In genomic region chr4:168113059-168113458, GRCh38 we compare ENCODE assay signal across 14 cellular contexts. TPM values are rescaled to one million over a fixed set of nuclear protein-coding genes. Genes with fewer than 3 reads are reported as not detected.
"Had no signal": no experiment of that assay in that cellular context is flagged by ENCODE, and none has a peak within 500 bp of the region (broad histone marks: within the 10 kb centered on the region; RNA-seq: fewer than 3 reads in every experiment).

No MANE protein-coding gene starts in this region.

RNA-seq across cellular contexts. Expression of gene ANXA10, which starts 20.7 kb away (rescaled TPM):
- total RNA-seq: activated B cell treated with CpG ODN at 0.5 μM for 24 hours; activated CD4-positive, alpha-beta memory T cell treated with anti-CD3 and anti-CD28 coated beads for 36 hours; activated CD4-positive, alpha-beta memory T cell treated with anti-CD3 and anti-CD28 coated beads, Interleukin-2, amount 10 ng/mL, durations not matched to agents 7 days and 5 days; activated CD4-positive, alpha-beta T cell treated with anti-CD3 and anti-CD28 coated beads for 36 hours; activated CD4-positive, alpha-beta T cell treated with anti-CD3 and anti-CD28 coated beads, Interleukin-2, amount 10 ng/mL, durations not matched to agents 24 days and 14 days; activated CD4-positive, alpha-beta T cell treated with anti-CD3 and anti-CD28 coated beads, Interleukin-2, amount 10 ng/mL, durations not matched to agents 7 days and 5 days; activated CD8-positive, alpha-beta memory T cell treated with anti-CD3 and anti-CD28 coated beads for 36 hours; activated CD8-positive, alpha-beta memory T cell treated with anti-CD3 and anti-CD28 coated beads, Interleukin-2, amount 10 ng/mL, durations not matched to agents 7 days and 5 days; activated CD8-positive, alpha-beta T cell treated with anti-CD3 and anti-CD28 coated beads for 36 hours; activated CD8-positive, alpha-beta T cell treated with anti-CD3 and anti-CD28 coated beads, Interleukin-2, amount 10 ng/mL, durations not matched to agents 7 days and 5 days; T-helper 1 cell treated with Interleukin-12 subunit alpha and Interleukin-12 subunit beta and Interleukin-4 antibody, amounts not matched to agents 30 ng/mL and 1 ng/mL, for 36 hours; T-helper 17 cell; T-helper 2 cell treated with Interferon-gamma antibody and Interleukin-4, amounts not matched to agents 100 ng/mL and 5 ng/mL, for 36 hours; WTC11 had no signal
